Comparison of ENCODE assay signal across 17 cellular contexts in genomic region chr10:14087585-14087984, GRCh38.
"Had no signal": no experiment of that assay in that cellular context is flagged by ENCODE, and none has a peak within 500 bp of the region (broad histone marks: within the 10 kb centered on the region; RNA-seq: fewer than 3 reads in every experiment).

No MANE protein-coding gene starts in this region.

- DNase-seq: activated CD4-positive, alpha-beta T cell treated with anti-CD3 and anti-CD28 coated beads, Interleukin-2, amount 50 U/mL, for 4 hours; activated CD4-positive, CD25-positive, alpha-beta regulatory T cell treated with anti-CD3 and anti-CD28 coated beads, Interleukin-2, amount 50 U/mL, for 72 hours; activated CD8-positive, alpha-beta memory T cell treated with anti-CD3 and anti-CD28 coated beads, Interleukin-2, amount 10 ng/mL, durations not matched to agents 7 days and 5 days; activated effector memory CD4-positive, alpha-beta T cell treated with Interleukin-2 at 50 U/mL for 16 hours; activated T-cell treated with anti-CD3 and anti-CD28 coated beads, Interleukin-2, amount 50 U/mL, for 24 hours; amygdala; cerebellar nuclear complex; effector memory CD8-positive, alpha-beta T cell; lower lobe of right lung; naive B cell; nucleus accumbens; right cardiac atrium; stimulated activated CD4-positive, alpha-beta T cell treated with anti-CD3 and anti-CD28 coated beads, Interleukin-1b, Interleukin-23, amount 100 ng/mL, for 48 hours; tibial artery; uterus had no signal

- H3K4me3 ChIP-seq: lower lobe of right lung, tibial artery, uterus had no signal

- H3K4me1 ChIP-seq: lower lobe of right lung, uterus had no signal

- H3K27me3 ChIP-seq: tibial artery, uterus had no signal

- H3K27ac ChIP-seq: lower lobe of right lung, tibial artery, uterus had no signal

- H3K9me3 ChIP-seq: lower lobe of right lung, tibial artery, uterus had no signal

- ATAC-seq: activated CD8-positive, alpha-beta memory T cell treated with anti-CD3 and anti-CD28 coated beads, Interleukin-2, amount 10 ng/mL, durations not matched to agents 7 days and 5 days; activated naive CD4-positive, alpha-beta T cell treated with anti-CD3 and anti-CD28 coated beads, Interleukin-2, amount 50 U/mL, for 72 hours; effector memory CD8-positive, alpha-beta T cell; lower lobe of right lung; right cardiac atrium; stimulated activated memory B cell treated with anti-CD40 and anti-IgM and Interleukin-4, amounts not matched to agents 10 μg/mL and 1 μg/mL and 100 μg/mL, for 72 hours had no signal

- H3K36me3 ChIP-seq: lower lobe of right lung, tibial artery, uterus had no signal
